In genomic region chr12:113220593-113221180, GRCh38 we compare ENCODE assay signal across 8 cellular contexts. TPM values are rescaled to one million over a fixed set of nuclear protein-coding genes. Genes with fewer than 3 reads are reported as not detected.
DNase-seq lines count a peak whose midpoint lies in the region; ATAC-seq, FAIRE-seq and TF ChIP-seq lines count a peak whose summit lies in the region.

No MANE protein-coding gene starts in this region.

- 2% methylated on average over 23 of the region's 23 CpGs for WGBS in pancreas, 2 donors

- H3K36me3 ChIP-seq in endocrine pancreas (ENCODE audit: control insufficient read depth, insufficient read depth, low read length) (no peaks in the 10 kb centered on the region), pancreas (no peaks in the 10 kb centered on the region)

- H3K4me1 ChIP-seq in endocrine pancreas (ENCODE audit: control insufficient read depth, insufficient read depth, low read length) (no peaks in the 10 kb centered on the region), pancreas (peaks cover 8 to 24% (median 18%) of the 10 kb centered on the region in 3 donors)

- CTCF ChIA-PET in activated CD4-positive, alpha-beta T cell treated with anti-CD3 and anti-CD28 coated beads, Interleukin-2, amount 10 ng/mL, durations not matched to agents 7 days and 5 days (lab: Charles Lee), result interaction anchor here (1.2 to 3.5 kb wide), 6 partner anchors 9 to 68 kb away, joined by 3 to 20 read pairs (median 4); no protein-coding TSS in a partner anchor

- TF ChIP-seq CTCF in pancreas (IDR thresholded peaks at IDR 0.05), result no peak

- peak overlapping the region in 2 of 4 donors; percentile 44 to 52 for H3K27ac ChIP-seq in pancreas

- peak; percentile 98 for FAIRE-seq in pancreas (lab: Jason Lieb, UNC)

- H3K27me3 ChIP-seq in endocrine pancreas (ENCODE audit: control insufficient read depth, insufficient read depth, low read length), result no peaks in the 10 kb centered on the region
- H3K27me3 ChIP-seq in pancreas, result no peaks in the 10 kb centered on the region

- peaks cover 47% of the 10 kb centered on the region for H3K4me1 Mint-ChIP-seq in activated CD4-positive, alpha-beta T cell treated with anti-CD3 and anti-CD28 coated beads, Interleukin-2, amount 10 ng/mL, durations not matched to agents 7 days and 5 days

- no peaks in the 10 kb centered on the region for H3K9me3 Mint-ChIP-seq in activated CD4-positive, alpha-beta T cell treated with anti-CD3 and anti-CD28 coated beads, Interleukin-2, amount 10 ng/mL, durations not matched to agents 7 days and 5 days

- POLR2A ChIA-PET in activated CD4-positive, alpha-beta T cell treated with anti-CD3 and anti-CD28 coated beads, Interleukin-2, amount 10 ng/mL, durations not matched to agents 7 days and 5 days (lab: Charles Lee), result no interaction called here

- H3K9me3 ChIP-seq in endocrine pancreas (ENCODE audit: control insufficient read depth, low read length), result no peaks in the 10 kb centered on the region
- no peaks in the 10 kb centered on the region for H3K9me3 ChIP-seq in pancreas

- DNase-seq in activated CD4-positive, alpha-beta T cell treated with anti-CD3 and anti-CD28 coated beads, Interleukin-2, amount 10 ng/mL, durations not matched to agents 7 days and 5 days, result no peak
- DNase-seq in activated CD4-positive, alpha-beta T cell treated with anti-CD3 and anti-CD28 coated beads for 4 hours, result no peak
- DNase-seq in NCI-H345 treated with DMSO at 0.1 percent for 48 hours (lab: John Stamatoyannopoulos, UW; ENCODE audit: unreplicated experiment) (peak; percentile 60), pancreas (peak in 1 of 6 donors; percentile 81), foreskin melanocyte (no peak), NOMO-1 treated with DMSO at 0.1 percent for 48 hours (lab: John Stamatoyannopoulos, UW; ENCODE audit: unreplicated experiment) (no peak)
- DNase-seq in stimulated activated CD4-positive, alpha-beta T cell treated with anti-CD3 and anti-CD28 coated beads, Interleukin-2, amount 100 ng/mL, for 24 hours, result no peak

- H3K4me3 ChIP-seq in endocrine pancreas (ENCODE audit: control insufficient read depth, insufficient read depth, low read length) (peak overlapping the region; percentile 72), pancreas (peak overlapping the region; percentile 16 to 61 (median 23))

- ATAC-seq in pancreas, result no peak

- intact Hi-C loops in pancreas (cut with DNase I), result no loop called here

- H3K27me3 Mint-ChIP-seq in activated CD4-positive, alpha-beta T cell treated with anti-CD3 and anti-CD28 coated beads, Interleukin-2, amount 10 ng/mL, durations not matched to agents 7 days and 5 days, result peaks cover 2% of the 10 kb centered on the region

- peak overlapping the region; percentile 91 for H3K27ac Mint-ChIP-seq in activated CD4-positive, alpha-beta T cell treated with anti-CD3 and anti-CD28 coated beads, Interleukin-2, amount 10 ng/mL, durations not matched to agents 7 days and 5 days

- H3K36me3 Mint-ChIP-seq in activated CD4-positive, alpha-beta T cell treated with anti-CD3 and anti-CD28 coated beads, Interleukin-2, amount 10 ng/mL, durations not matched to agents 7 days and 5 days (ENCODE audit: low read depth), result no peaks in the 10 kb centered on the region

- peak overlapping the region; percentile 76 for H3K4me3 Mint-ChIP-seq in activated CD4-positive, alpha-beta T cell treated with anti-CD3 and anti-CD28 coated beads, Interleukin-2, amount 10 ng/mL, durations not matched to agents 7 days and 5 days

- H3K9ac ChIP-seq in endocrine pancreas (ENCODE audit: control insufficient read depth, insufficient read depth, low read length), result peak overlapping the region; percentile 87

RNA-seq across cellular contexts. Expression of gene TPCN1, which starts 0.6 kb away (rescaled TPM):
- total RNA-seq in activated CD4-positive, alpha-beta T cell treated with anti-CD3 and anti-CD28 coated beads, Interleukin-2, amount 10 ng/mL, durations not matched to agents 7 days and 5 days, result 10 to 100 TPM; 18.6 to 20.9 TPM
- 10 to 100 TPM; 39.4 to 80.4 (median 52.0) TPM for total RNA-seq in pancreas
- polyA plus RNA-seq in pancreas, result 10 to 100 TPM; 73.1 to 83.4 TPM

RNA-seq across cellular contexts. Expression of gene RITA1, which starts 35.2 kb away (rescaled TPM):
- total RNA-seq in activated CD4-positive, alpha-beta T cell treated with anti-CD3 and anti-CD28 coated beads, Interleukin-2, amount 10 ng/mL, durations not matched to agents 7 days and 5 days, result 10 to 100 TPM; 17.0 to 18.0 TPM
- 1 to 10 TPM; 4.8 to 8.6 (median 5.4) TPM for total RNA-seq in pancreas
- 1 to 10 TPM; 5.0 to 8.9 TPM for polyA plus RNA-seq in pancreas

RNA-seq across cellular contexts. Expression of gene DDX54, which starts 35.4 kb away (rescaled TPM):
- 10 to 100 TPM; 65.6 to 72.0 TPM for total RNA-seq in activated CD4-positive, alpha-beta T cell treated with anti-CD3 and anti-CD28 coated beads, Interleukin-2, amount 10 ng/mL, durations not matched to agents 7 days and 5 days
- total RNA-seq in pancreas, result 10 to 100 TPM; 30.0 to 71.4 (median 54.6) TPM
- polyA plus RNA-seq in pancreas, result 10 to 100 TPM; 51.8 to 59.7 TPM
